In genomic region chr19:40420766-40421467, GRCh38 we compare ENCODE assay signal across 1 cellular context.
TF ChIP-seq lines count a peak whose summit lies in the region.

No MANE protein-coding gene starts in this region.

TF ChIP-seq in K562, 482 proteins besides CTCF, POLR2A, EP300 and RAD21 (continued from another document and continues in another):
- TF ChIP-seq MGA (IDR thresholded peaks at IDR 0.05) (no peak), ZBTB11 (CRISPR knock-in tag; IDR thresholded peaks at IDR 0.05) (peak in 1 of 3 experiments; percentile 65; a peak in 1 of 6 replicates), E2F6 (IDR thresholded peaks at IDR 0.05; ENCODE audit: borderline replicate concordance in 1 of 2, extremely low read depth in 1 of 2, insufficient read depth in 1 of 2, insufficient read length in 1 of 2, low read depth in 1 of 2, low read length in 1 of 2, poor library complexity in 1 of 2, severe bottlenecking in 1 of 2) (peak in 1 of 2 experiments; percentile 79), WHSC1 (IDR thresholded peaks at IDR 0.05; ENCODE audit: low read length) (no peak), ARID2 (IDR thresholded peaks at IDR 0.05) (no peak), FOXJ2 (tag; IDR thresholded peaks at IDR 0.05) (no peak), RCOR1 (IDR thresholded peaks at IDR 0.05; ENCODE audit: borderline replicate concordance in 1 of 2, low read depth in 2 of 2, low read length in 2 of 2) (peak; percentile 33 to 78; a peak in 2 of 4 replicates), KDM5B (IDR thresholded peaks at IDR 0.05; ENCODE audit: insufficient replicate concordance, low read depth, low read length) (peak; percentile 56), POLR2G (IDR thresholded peaks at IDR 0.05; ENCODE audit: low read depth, low read length) (peak; percentile 94), NONO (IDR thresholded peaks at IDR 0.05; ENCODE audit: low read depth in 2 of 2, low read length in 1 of 2) (peak in 1 of 2 experiments; percentile 66; a peak in 2 of 4 replicates), CLOCK (CRISPR knock-in tag; IDR thresholded peaks at IDR 0.05; ENCODE audit: borderline replicate concordance) (no peak), CHAMP1 (IDR thresholded peaks at IDR 0.05) (no peak), NFE2 (IDR thresholded peaks at IDR 0.05; ENCODE audit: low read depth) (0 out of 2 replicates have a peak, but pooled peaks have one; percentile 2), ETS1 (conservative IDR thresholded peaks at IDR 0.05; ENCODE audit: control insufficient read depth, low read depth, low read length) (peak; percentile 10; the same call in 1 of the 2 replicates), SIN3A (IDR thresholded peaks at IDR 0.05; ENCODE audit: borderline replicate concordance in 2 of 2, control insufficient read depth in 1 of 2, low read depth in 2 of 2, low read length in 2 of 2) (peak; percentile 8 to 77; a peak in 1 of 4 replicates), SMAD3 (CRISPR knock-in tag; conservative IDR thresholded peaks at IDR 0.05) (no peak; the same call in 1 of the 2 replicates), ATF1 (CRISPR knock-in tag; IDR thresholded peaks at IDR 0.05) (no peak), ATF1 (tag; IDR thresholded peaks at IDR 0.05) (peak; percentile 84), ELF1 (tag; IDR thresholded peaks at IDR 0.05) (peak; percentile 81), AFF4 (CRISPR knock-in tag; IDR thresholded peaks at IDR 0.05) (peak; percentile 91), ZNF311 (CRISPR knock-in tag; IDR thresholded peaks at IDR 0.05) (no peak)
